12 cellular contexts compared by ENCODE assay signal in genomic region chr7:48052748-48053147, GRCh38.
DNase-seq lines count a peak whose midpoint lies in the region; ATAC-seq and TF ChIP-seq lines count a peak whose summit lies in the region.
"Had no signal": no experiment of that assay in that cellular context is flagged by ENCODE, and none has a peak within 500 bp of the region (broad histone marks: within the 10 kb centered on the region; RNA-seq: fewer than 3 reads in every experiment).

No MANE protein-coding gene starts in this region.

- ATAC-seq in GM18499 (IDR thresholded peaks at IDR 0.05; ENCODE audit: insufficient read depth, unreplicated experiment) = peak; percentile 91
- ATAC-seq in HG02798 (IDR thresholded peaks at IDR 0.05; ENCODE audit: poor library complexity, unreplicated experiment) = peak; percentile 76
- ATAC-seq in SK-N-SH treated with all-trans-retinoic acid at 6 μM for 48 hours = peak; percentile 81
- no peak for ATAC-seq in HG02571 (IDR thresholded peaks at IDR 0.05; ENCODE audit: unreplicated experiment)
- ATAC-seq: activated CD8-positive, alpha-beta memory T cell treated with anti-CD3 and anti-CD28 coated beads, Interleukin-2, amount 10 ng/mL, durations not matched to agents 7 days and 5 days had no signal

- DNase-seq in iris pigment epithelial cell (ENCODE audit: low read depth) (peak; percentile 83), NCI-H1417 (lab: John Stamatoyannopoulos, UW) (no peak), NCI-H82 (lab: John Stamatoyannopoulos, UW) (no peak), NCI-H2107 (lab: John Stamatoyannopoulos, UW) (no peak)
- DNase-seq: activated CD8-positive, alpha-beta memory T cell treated with anti-CD3 and anti-CD28 coated beads, Interleukin-2, amount 10 ng/mL, durations not matched to agents 7 days and 5 days; DMS153; NCI-H1694 treated with DMSO at 0.1 percent for 48 hours; nucleus accumbens had no signal

TF ChIP-seq in SK-N-SH treated with all-trans-retinoic acid at 6 μM for 48 hours, 23 proteins besides CTCF, POLR2A, EP300 and RAD21:
- TF ChIP-seq, protein P1, sequence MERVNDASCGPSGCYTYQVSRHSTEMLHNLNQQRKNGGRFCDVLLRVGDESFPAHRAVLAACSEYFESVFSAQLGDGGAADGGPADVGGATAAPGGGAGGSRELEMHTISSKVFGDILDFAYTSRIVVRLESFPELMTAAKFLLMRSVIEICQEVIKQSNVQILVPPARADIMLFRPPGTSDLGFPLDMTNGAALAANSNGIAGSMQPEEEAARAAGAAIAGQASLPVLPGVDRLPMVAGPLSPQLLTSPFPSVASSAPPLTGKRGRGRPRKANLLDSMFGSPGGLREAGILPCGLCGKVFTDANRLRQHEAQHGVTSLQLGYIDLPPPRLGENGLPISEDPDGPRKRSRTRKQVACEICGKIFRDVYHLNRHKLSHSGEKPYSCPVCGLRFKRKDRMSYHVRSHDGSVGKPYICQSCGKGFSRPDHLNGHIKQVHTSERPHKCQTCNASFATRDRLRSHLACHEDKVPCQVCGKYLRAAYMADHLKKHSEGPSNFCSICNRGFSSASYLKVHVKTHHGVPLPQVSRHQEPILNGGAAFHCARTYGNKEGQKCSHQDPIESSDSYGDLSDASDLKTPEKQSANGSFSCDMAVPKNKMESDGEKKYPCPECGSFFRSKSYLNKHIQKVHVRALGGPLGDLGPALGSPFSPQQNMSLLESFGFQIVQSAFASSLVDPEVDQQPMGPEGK (CRISPR knock-in tag; IDR thresholded peaks at IDR 0.05; ENCODE audit: borderline replicate concordance) = no peak
- TF ChIP-seq GLIS3 (CRISPR knock-in tag; IDR thresholded peaks at IDR 0.05) = no peak
- TF ChIP-seq ZFP3 (CRISPR knock-in tag; IDR thresholded peaks at IDR 0.05) = peak; percentile 56; the same call in 1 of the 2 replicates
